28 cellular contexts compared by ENCODE assay signal in the genomic region with DNA sequence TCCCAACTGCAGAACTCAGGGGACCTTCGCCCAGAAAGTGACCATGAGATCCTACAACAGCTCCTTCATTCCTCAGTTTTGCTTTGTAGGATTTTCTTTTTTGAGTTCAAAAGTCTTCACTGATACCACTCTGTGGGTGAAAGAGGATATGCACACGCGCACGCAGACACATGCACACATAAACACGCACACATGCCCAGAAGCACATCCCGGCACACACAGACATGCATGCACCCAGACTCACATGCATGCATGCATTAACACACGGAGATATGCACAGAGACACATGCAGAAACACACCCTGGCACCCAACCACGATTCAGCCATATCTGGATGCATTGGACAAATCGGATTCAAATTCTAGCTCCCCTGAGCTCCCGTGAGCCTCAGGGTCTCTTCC. TPM values are rescaled to one million over a fixed set of nuclear protein-coding genes. Genes with fewer than 3 reads are reported as not detected.
"Had no signal": no experiment of that assay in that cellular context is flagged by ENCODE, and none has a peak within 500 bp of the region (broad histone marks: within the 10 kb centered on the region; RNA-seq: fewer than 3 reads in every experiment).

No MANE protein-coding gene starts in this region.

- H3K27me3 ChIP-seq: adrenal gland, body of pancreas, brain microvascular endothelial cell, breast epithelium, cardiac muscle cell had no signal

- H3K9me3 Mint-ChIP-seq: activated B cell treated with CpG ODN at 0.5 μM for 24 hours; activated CD4-positive, alpha-beta memory T cell treated with anti-CD3 and anti-CD28 coated beads for 36 hours; activated naive CD4-positive, alpha-beta T cell treated with anti-CD3 and anti-CD28 coated beads for 36 hours; activated T-cell treated with anti-CD3 and anti-CD28 coated beads, Interleukin-2, amount 50 U/mL, for 4 hours; activated T-helper 17 cell treated with anti-CD3 and anti-CD28 coated beads, Interleukin-2, amount 50 U/mL, for 72 hours had no signal

- H3K4me3 Mint-ChIP-seq: activated B cell treated with CpG ODN at 0.5 μM for 24 hours; activated CD4-positive, alpha-beta memory T cell treated with anti-CD3 and anti-CD28 coated beads for 36 hours; activated CD4-positive, alpha-beta T cell treated with anti-CD3 and anti-CD28 coated beads, Interleukin-2, amount 10 ng/mL, durations not matched to agents 24 days and 14 days; activated CD8-positive, alpha-beta T cell treated with anti-CD3 and anti-CD28 coated beads for 36 hours; activated naive CD4-positive, alpha-beta T cell treated with anti-CD3 and anti-CD28 coated beads for 36 hours; activated naive CD8-positive, alpha-beta T cell treated with anti-CD3 and anti-CD28 coated beads for 36 hours; activated T-cell treated with anti-CD3 and anti-CD28 coated beads, Interleukin-2, amount 50 U/mL, for 4 hours; activated T-cell treated with anti-CD3 and anti-CD28 coated beads, Interleukin-2, amount 50 U/mL, for 72 hours; activated T-helper 1 cell treated with anti-CD3 and anti-CD28 coated beads, Interleukin-12 subunit alpha, Interleukin-12 subunit beta, Interleukin-2, Interleukin-4 antibody, amounts not matched to agents 30 ng/mL and 10 ng/mL and 1 ng/mL, durations not matched to agents 14 hours and 24 hours and 36 hours; activated T-helper 17 cell treated with anti-CD3 and anti-CD28 coated beads, Interleukin-2, amount 50 U/mL, for 72 hours; central memory CD8-positive, alpha-beta T cell; T-helper 1 cell treated with Interleukin-12 subunit alpha and Interleukin-12 subunit beta and Interleukin-4 antibody, amounts not matched to agents 30 μg/mL and 1 μg/mL, for 36 hours; T-helper 2 cell treated with Interferon-gamma antibody and Interleukin-4, amounts not matched to agents 5 μg/mL and 100 μg/mL, for 36 hours had no signal

- H3K9me3 ChIP-seq: adrenal gland, body of pancreas, breast epithelium had no signal

- H3K36me3 Mint-ChIP-seq: activated CD4-positive, alpha-beta memory T cell treated with anti-CD3 and anti-CD28 coated beads for 36 hours had no signal

- FAIRE-seq: astrocyte, TTC549 had no signal

- H3K4me1 Mint-ChIP-seq: activated B cell treated with CpG ODN at 0.5 μM for 24 hours; activated CD4-positive, alpha-beta T cell treated with anti-CD3 and anti-CD28 coated beads, Interleukin-2, amount 10 ng/mL, durations not matched to agents 24 days and 14 days; activated naive CD8-positive, alpha-beta T cell treated with anti-CD3 and anti-CD28 coated beads for 36 hours; central memory CD8-positive, alpha-beta T cell had no signal

- DNase-seq: activated B cell treated with CpG ODN at 0.5 μM for 24 hours, activated gamma-delta T cell treated with Interleukin-2 at 50 U/mL for 16 hours, amniotic stem cell, aorta, brain microvascular endothelial cell, caudate nucleus, cerebellar nuclear complex had no signal

- H3K4me1 ChIP-seq: adrenal gland, body of pancreas, breast epithelium had no signal

- H3K36me3 ChIP-seq: adrenal gland, brain microvascular endothelial cell, breast epithelium, cardiac muscle cell had no signal

- H3K4me3 ChIP-seq: adrenal gland, body of pancreas, breast epithelium, cardiac muscle cell had no signal

- H3K27ac Mint-ChIP-seq: activated B cell treated with CpG ODN at 0.5 μM for 24 hours; activated CD4-positive, alpha-beta memory T cell treated with anti-CD3 and anti-CD28 coated beads for 36 hours; activated CD4-positive, alpha-beta T cell treated with anti-CD3 and anti-CD28 coated beads, Interleukin-2, amount 10 ng/mL, durations not matched to agents 24 days and 14 days; activated CD8-positive, alpha-beta T cell treated with anti-CD3 and anti-CD28 coated beads for 36 hours; activated naive CD4-positive, alpha-beta T cell treated with anti-CD3 and anti-CD28 coated beads for 36 hours; activated naive CD4-positive, alpha-beta T cell treated with anti-CD3 and anti-CD28 coated beads, Interleukin-2, amount 50 U/mL, for 72 hours; activated naive CD8-positive, alpha-beta T cell treated with anti-CD3 and anti-CD28 coated beads for 36 hours; activated T-cell treated with anti-CD3 and anti-CD28 coated beads, Interleukin-2, amount 50 U/mL, for 72 hours; activated T-helper 1 cell treated with anti-CD3 and anti-CD28 coated beads, Interleukin-12 subunit alpha, Interleukin-12 subunit beta, Interleukin-2, Interleukin-4 antibody, amounts not matched to agents 30 ng/mL and 10 ng/mL and 1 ng/mL, durations not matched to agents 14 hours and 24 hours and 36 hours; activated T-helper 17 cell treated with anti-CD3 and anti-CD28 coated beads, Interleukin-2, amount 50 U/mL, for 72 hours; T-helper 1 cell treated with Interleukin-12 subunit alpha and Interleukin-12 subunit beta and Interleukin-4 antibody, amounts not matched to agents 30 μg/mL and 1 μg/mL, for 36 hours; T-helper 2 cell treated with Interferon-gamma antibody and Interleukin-4, amounts not matched to agents 5 μg/mL and 100 μg/mL, for 36 hours had no signal

RNA-seq across cellular contexts. Expression of a gene that starts 36.4 kb away (rescaled TPM):
- total RNA-seq: activated B cell treated with CpG ODN at 0.5 μM for 24 hours; activated CD4-positive, alpha-beta memory T cell treated with anti-CD3 and anti-CD28 coated beads for 36 hours; activated CD4-positive, alpha-beta T cell treated with anti-CD3 and anti-CD28 coated beads, Interleukin-2, amount 10 ng/mL, durations not matched to agents 24 days and 14 days; activated CD8-positive, alpha-beta memory T cell treated with anti-CD3 and anti-CD28 coated beads for 36 hours; activated CD8-positive, alpha-beta T cell treated with anti-CD3 and anti-CD28 coated beads for 36 hours; activated naive CD4-positive, alpha-beta T cell treated with anti-CD3 and anti-CD28 coated beads for 36 hours; activated naive CD4-positive, alpha-beta T cell treated with anti-CD3 and anti-CD28 coated beads, Interleukin-2, amount 50 U/mL, for 72 hours; activated naive CD8-positive, alpha-beta T cell treated with anti-CD3 and anti-CD28 coated beads for 36 hours; activated T-cell treated with anti-CD3 and anti-CD28 coated beads, Interleukin-2, amount 50 U/mL, for 4 hours; activated T-cell treated with anti-CD3 and anti-CD28 coated beads, Interleukin-2, amount 50 U/mL, for 72 hours; activated T-helper 1 cell treated with anti-CD3 and anti-CD28 coated beads, Interleukin-12 subunit alpha, Interleukin-12 subunit beta, Interleukin-2, Interleukin-4 antibody, amounts not matched to agents 30 ng/mL and 10 ng/mL and 1 ng/mL, durations not matched to agents 14 hours and 24 hours and 36 hours; activated T-helper 17 cell treated with anti-CD3 and anti-CD28 coated beads, Interleukin-2, amount 50 U/mL, for 72 hours; adrenal gland; aorta; astrocyte; body of pancreas; breast epithelium; cardiac muscle cell; chondrocyte had no signal
